Comparison of ENCODE assay signal across 8 cellular contexts in the genomic region with DNA sequence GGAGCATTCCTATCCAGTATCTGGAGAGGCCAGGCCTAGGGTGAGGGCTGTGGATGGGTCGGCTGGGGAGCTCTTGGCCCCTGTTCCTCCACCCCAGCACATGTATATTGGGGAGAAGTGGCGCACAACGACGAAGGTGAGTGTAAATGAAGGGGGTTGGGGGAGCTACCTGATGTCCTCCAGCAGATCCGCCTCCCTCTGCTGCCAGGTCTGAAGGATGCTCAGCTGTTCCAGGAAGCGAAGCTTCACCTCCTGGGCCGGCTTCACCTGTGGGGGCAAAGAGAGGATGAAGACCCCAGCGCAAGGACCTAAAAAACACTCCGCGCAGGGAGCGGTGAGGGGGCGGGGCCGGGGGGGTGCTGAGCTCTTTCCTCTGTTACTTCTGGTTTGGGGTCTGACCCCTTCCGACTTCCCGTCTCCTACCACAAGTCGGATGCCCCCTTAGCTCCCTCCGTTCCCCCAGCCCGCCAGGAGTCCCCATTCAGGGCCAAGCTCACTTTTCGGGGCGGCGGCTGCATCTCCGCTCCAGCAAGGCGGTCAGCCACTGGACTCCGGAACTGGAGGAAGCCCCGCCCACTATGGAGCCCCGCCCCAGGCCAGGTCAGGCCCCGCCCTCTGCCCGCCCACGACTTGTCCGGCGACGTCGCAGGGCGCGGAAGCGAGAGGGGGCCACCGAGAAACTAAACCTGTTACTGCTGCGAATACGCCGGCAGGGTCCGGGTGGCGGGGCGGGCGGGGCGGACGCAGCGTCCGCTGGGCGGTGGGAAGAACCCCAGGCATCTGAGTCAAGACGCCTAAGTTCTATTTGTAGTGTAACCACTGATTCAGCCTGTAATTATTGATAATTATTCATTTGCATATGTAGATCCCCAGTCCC. TPM values are rescaled to one million over a fixed set of nuclear protein-coding genes. Genes with fewer than 3 reads are reported as not detected.
DNase-seq lines count a peak whose midpoint lies in the region; ATAC-seq and TF ChIP-seq lines count a peak whose summit lies in the region.

A gene (minus strand): TSS at position 568 of the 877 bp plus-strand sequence. CDS start 50 bp downstream, at position 518.

- peaks cover 21% of the 10 kb centered on the region for H3K27me3 Mint-ChIP-seq in endothelial cell (ENCODE audit: unreplicated experiment)

- peak within 1 kb of the TSS; percentile 89 for H3K4me3 ChIP-seq in ACC112 (ENCODE audit: low read depth, low read length)

- peaks cover 61% of the 10 kb centered on the region for H3K36me3 Mint-ChIP-seq in endothelial cell (ENCODE audit: low read depth, unreplicated experiment)

- H3K79me2 ChIP-seq in ACC112 (ENCODE audit: control insufficient read depth, insufficient read depth, low read length, unreplicated experiment), result no peaks in the 10 kb centered on the region

- peak; percentile 55 for TF ChIP-seq POLR2A in GM18526 (IDR thresholded peaks at IDR 0.05; ENCODE audit: extremely low read depth, insufficient read length)

- H3K36me3 ChIP-seq in ACC112 (ENCODE audit: insufficient read depth, low read length), result peaks cover 4% of the 10 kb centered on the region; the same call in 1 of the 2 replicates

- peaks cover 24% of the 10 kb centered on the region for H3K4me1 Mint-ChIP-seq in endothelial cell (ENCODE audit: unreplicated experiment)

- peak within 1 kb of the TSS; percentile 96 for H3K4me3 Mint-ChIP-seq in endothelial cell (ENCODE audit: unreplicated experiment)

- peak within 1 kb of the TSS; percentile 86 for H2AFZ ChIP-seq in ACC112 (ENCODE audit: low read length, unreplicated experiment)

- H3K9me3 Mint-ChIP-seq in endothelial cell (ENCODE audit: unreplicated experiment), result no peaks in the 10 kb centered on the region

- DNase-seq in NCI-H774 (lab: John Stamatoyannopoulos, UW) (peak; percentile 57), endothelial cell (ENCODE audit: low spot score) (peak; percentile 96), midbrain (lab: John Stamatoyannopoulos, UW) (peak; percentile 85)
- DNase-seq in activated CD8-positive, alpha-beta memory T cell treated with anti-CD3 and anti-CD28 coated beads for 48 hours (ENCODE audit: low read depth in 2 of 3, low spot score in 2 of 3), result peak; percentile 73 to 87 (median 84)
- peak; percentile 61 to 67 for DNase-seq in stimulated activated CD8-positive, alpha-beta memory T cell treated with anti-CD3 and anti-CD28 coated beads, Interleukin-15, amount 100 ng/mL, for 4 hours (ENCODE audit: low read depth in 2 of 2)

- no peaks in the 10 kb centered on the region for H3K27me3 ChIP-seq in ACC112 (ENCODE audit: insufficient read depth, low read length)

- ATAC-seq in HG03045 (IDR thresholded peaks at IDR 0.05; ENCODE audit: unreplicated experiment), result peak; percentile 95

- H3K27ac Mint-ChIP-seq in endothelial cell (ENCODE audit: unreplicated experiment), result peak within 1 kb of the TSS; percentile 74

- TF ChIP-seq CTCF in endothelial cell (IDR thresholded peaks at IDR 0.05; ENCODE audit: unreplicated experiment), result no peak

- H3K4me1 ChIP-seq in ACC112 (ENCODE audit: control insufficient read depth, insufficient read depth, low read length, unreplicated experiment), result peaks cover 18% of the 10 kb centered on the region

- no peak within 1 kb of the TSS for H3K27ac ChIP-seq in ACC112 (ENCODE audit: low read depth, low read length)

RNA-seq across cellular contexts. Expression of the gene that starts here (rescaled TPM):
- total RNA-seq in endothelial cell (ENCODE audit: unreplicated experiment), result 63.3 TPM
